Comparison of ENCODE assay signal across 1 cellular context in the genomic region with DNA sequence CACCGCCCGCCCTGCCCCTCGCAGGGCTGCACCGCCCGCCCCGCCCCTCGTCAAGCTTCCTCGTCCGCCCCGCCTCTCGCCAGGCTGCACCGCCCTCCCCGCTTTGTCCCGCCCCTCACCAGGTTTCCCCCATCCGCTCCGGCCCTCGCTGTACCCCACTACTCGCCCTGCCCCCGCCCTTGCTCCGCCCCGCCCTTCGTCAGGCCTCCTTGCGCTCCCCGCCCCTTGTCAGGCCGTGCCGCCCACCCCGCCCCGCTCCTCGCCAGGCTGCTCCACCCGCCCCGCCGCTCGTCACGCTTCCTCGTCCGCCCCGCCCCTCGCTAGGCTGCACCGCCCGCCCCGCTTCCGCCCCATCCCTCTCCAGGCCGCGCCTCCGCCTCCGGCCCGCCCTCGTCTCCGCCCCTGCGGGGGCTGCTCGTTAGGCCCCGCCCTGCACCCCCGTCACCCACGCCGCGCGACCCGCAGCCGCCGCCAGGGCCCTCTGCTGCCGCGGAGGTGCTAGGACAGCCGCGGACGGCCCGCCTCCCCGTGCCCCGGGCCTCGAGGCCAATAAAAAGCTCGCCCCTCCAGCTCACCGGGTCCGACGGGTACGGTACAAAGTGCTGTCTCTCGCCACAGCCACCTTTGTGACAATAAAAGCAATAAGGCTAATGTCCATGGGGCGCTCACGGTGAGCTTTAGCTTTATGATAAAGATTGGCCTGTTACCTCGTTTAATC.
TF ChIP-seq lines count a peak whose summit lies in the region.

No MANE protein-coding gene starts in this region.

TF ChIP-seq in HepG2, 621 proteins besides CTCF, POLR2A, EP300 and RAD21 (continued from another document and continues in another):
- TF ChIP-seq, protein P1, sequence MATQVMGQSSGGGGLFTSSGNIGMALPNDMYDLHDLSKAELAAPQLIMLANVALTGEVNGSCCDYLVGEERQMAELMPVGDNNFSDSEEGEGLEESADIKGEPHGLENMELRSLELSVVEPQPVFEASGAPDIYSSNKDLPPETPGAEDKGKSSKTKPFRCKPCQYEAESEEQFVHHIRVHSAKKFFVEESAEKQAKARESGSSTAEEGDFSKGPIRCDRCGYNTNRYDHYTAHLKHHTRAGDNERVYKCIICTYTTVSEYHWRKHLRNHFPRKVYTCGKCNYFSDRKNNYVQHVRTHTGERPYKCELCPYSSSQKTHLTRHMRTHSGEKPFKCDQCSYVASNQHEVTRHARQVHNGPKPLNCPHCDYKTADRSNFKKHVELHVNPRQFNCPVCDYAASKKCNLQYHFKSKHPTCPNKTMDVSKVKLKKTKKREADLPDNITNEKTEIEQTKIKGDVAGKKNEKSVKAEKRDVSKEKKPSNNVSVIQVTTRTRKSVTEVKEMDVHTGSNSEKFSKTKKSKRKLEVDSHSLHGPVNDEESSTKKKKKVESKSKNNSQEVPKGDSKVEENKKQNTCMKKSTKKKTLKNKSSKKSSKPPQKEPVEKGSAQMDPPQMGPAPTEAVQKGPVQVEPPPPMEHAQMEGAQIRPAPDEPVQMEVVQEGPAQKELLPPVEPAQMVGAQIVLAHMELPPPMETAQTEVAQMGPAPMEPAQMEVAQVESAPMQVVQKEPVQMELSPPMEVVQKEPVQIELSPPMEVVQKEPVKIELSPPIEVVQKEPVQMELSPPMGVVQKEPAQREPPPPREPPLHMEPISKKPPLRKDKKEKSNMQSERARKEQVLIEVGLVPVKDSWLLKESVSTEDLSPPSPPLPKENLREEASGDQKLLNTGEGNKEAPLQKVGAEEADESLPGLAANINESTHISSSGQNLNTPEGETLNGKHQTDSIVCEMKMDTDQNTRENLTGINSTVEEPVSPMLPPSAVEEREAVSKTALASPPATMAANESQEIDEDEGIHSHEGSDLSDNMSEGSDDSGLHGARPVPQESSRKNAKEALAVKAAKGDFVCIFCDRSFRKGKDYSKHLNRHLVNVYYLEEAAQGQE (IDR thresholded peaks at IDR 0.05; ENCODE audit: borderline replicate concordance in 1 of 2, low read depth in 1 of 2, low read length in 2 of 2) = 0 out of 4 replicates have a peak, but pooled peaks of 1 of the 2 experiments have one; percentile 18
- no peak for TF ChIP-seq ZKSCAN1 (IDR thresholded peaks at IDR 0.05; ENCODE audit: low read length)
- TF ChIP-seq MTA3 (CRISPR knock-in tag; IDR thresholded peaks at IDR 0.05) = no peak
- TF ChIP-seq SALL2 (CRISPR knock-in tag; IDR thresholded peaks at IDR 0.05) = no peak; the same call in 1 of the 2 replicates
- TF ChIP-seq, protein P2, sequence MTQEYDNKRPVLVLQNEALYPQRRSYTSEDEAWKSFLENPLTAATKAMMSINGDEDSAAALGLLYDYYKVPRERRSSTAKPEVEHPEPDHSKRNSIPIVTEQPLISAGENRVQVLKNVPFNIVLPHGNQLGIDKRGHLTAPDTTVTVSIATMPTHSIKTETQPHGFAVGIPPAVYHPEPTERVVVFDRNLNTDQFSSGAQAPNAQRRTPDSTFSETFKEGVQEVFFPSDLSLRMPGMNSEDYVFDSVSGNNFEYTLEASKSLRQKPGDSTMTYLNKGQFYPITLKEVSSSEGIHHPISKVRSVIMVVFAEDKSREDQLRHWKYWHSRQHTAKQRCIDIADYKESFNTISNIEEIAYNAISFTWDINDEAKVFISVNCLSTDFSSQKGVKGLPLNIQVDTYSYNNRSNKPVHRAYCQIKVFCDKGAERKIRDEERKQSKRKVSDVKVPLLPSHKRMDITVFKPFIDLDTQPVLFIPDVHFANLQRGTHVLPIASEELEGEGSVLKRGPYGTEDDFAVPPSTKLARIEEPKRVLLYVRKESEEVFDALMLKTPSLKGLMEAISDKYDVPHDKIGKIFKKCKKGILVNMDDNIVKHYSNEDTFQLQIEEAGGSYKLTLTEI (CRISPR knock-in tag; conservative IDR thresholded peaks at IDR 0.05) = no peak
- no peak for TF ChIP-seq ZNF317 (CRISPR knock-in tag; IDR thresholded peaks at IDR 0.05)
- TF ChIP-seq HDAC1 (CRISPR knock-in tag; IDR thresholded peaks at IDR 0.05) = peak; percentile 77
- TF ChIP-seq ZNF878 (CRISPR knock-in tag; IDR thresholded peaks at IDR 0.05) = no peak
- TF ChIP-seq CREB1 (IDR thresholded peaks at IDR 0.05) = peak; percentile 40; the same call in 1 of the 2 replicates
- no peak for TF ChIP-seq CREB1 (CRISPR knock-in tag; IDR thresholded peaks at IDR 0.05)
- TF ChIP-seq ZSCAN12 (CRISPR knock-in tag; IDR thresholded peaks at IDR 0.05) = no peak
- TF ChIP-seq MYC (CRISPR knock-in tag; IDR thresholded peaks at IDR 0.05; ENCODE audit: borderline replicate concordance) = peak; percentile 34; the same call in 1 of the 2 replicates
- TF ChIP-seq ZNF775 (CRISPR knock-in tag; IDR thresholded peaks at IDR 0.05; ENCODE audit: borderline replicate concordance) = no peak
- TF ChIP-seq SRSF1 (optimal IDR thresholded peaks at IDR 0.05; ENCODE audit: low read depth, low read length) = peak; percentile 34
- TF ChIP-seq, protein P3, sequence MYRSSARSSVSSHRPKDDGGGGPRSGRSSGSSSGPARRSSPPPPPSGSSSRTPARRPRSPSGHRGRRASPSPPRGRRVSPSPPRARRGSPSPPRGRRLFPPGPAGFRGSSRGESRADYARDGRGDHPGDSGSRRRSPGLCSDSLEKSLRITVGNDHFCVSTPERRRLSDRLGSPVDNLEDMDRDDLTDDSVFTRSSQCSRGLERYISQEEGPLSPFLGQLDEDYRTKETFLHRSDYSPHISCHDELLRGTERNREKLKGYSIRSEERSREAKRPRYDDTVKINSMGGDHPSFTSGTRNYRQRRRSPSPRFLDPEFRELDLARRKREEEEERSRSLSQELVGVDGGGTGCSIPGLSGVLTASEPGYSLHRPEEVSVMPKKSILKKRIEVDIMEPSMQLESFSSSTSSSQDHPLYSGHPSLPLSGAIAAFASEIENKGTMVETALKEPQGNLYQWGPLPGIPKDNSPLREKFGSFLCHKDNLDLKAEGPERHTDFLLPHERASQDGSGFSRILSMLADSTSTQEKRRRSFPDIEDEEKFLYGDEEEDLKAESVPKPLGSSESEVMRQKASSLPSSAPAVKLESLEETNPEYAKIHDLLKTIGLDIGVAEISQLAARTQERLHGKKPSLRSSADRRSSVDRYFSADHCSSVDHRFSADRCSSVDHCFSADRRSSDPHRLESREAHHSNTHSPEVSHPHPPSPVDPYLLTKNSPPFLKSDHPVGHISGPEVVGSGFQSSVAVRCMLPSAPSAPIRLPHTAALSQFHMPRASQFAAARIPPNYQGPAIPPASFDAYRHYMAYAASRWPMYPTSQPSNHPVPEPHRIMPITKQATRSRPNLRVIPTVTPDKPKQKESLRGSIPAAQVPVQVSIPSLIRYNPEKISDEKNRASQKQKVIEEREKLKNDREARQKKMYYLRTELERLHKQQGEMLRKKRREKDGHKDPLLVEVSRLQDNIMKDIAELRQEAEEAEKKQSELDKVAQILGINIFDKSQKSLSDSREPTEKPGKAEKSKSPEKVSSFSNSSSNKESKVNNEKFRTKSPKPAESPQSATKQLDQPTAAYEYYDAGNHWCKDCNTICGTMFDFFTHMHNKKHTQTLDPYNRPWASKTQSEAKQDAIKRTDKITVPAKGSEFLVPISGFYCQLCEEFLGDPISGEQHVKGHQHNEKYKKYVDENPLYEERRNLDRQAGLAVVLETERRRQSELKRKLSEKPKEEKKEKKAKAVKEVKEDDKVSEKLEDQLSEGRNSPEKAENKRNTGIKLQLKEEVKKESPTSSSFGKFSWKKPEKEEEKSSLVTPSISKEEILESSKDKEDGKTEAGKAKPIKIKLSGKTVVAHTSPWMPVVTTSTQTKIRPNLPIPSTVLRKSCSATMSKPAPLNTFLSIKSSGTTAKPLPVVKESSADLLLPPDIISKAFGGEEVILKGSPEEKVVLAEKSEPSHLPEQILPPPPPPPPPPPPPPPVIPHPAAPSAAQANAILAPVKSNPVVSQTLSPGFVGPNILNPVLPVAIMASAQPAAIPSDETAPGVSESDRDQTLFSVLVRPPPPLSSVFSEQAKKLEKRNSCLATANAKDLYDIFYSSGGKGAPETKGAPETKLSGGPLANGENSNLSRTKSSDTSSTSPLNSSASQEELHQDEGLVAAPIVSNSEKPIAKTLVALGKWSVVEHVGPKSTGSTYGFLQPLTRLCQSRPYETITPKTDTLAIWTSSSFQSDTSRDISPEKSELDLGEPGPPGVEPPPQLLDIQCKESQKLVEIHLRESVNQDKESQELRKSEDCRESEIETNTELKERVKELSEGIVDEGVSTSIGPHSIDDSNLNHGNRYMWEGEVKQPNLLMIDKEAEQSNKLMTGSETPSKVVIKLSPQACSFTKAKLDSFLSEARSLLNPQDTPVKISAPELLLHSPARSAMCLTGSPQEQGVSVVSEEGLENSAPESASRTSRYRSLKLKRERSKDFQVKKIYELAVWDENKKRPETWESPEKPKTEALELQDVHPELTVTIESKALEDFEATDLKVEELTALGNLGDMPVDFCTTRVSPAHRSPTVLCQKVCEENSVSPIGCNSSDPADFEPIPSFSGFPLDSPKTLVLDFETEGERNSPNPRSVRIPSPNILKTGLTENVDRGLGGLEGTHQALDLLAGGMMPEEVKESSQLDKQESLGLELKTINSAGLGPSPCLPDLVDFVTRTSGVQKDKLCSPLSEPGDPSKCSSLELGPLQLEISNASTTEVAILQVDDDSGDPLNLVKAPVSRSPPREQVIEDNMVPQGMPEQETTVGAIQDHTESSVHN (CRISPR knock-in tag; IDR thresholded peaks at IDR 0.05) = peak; percentile 79; the same call in 1 of the 2 replicates
- TF ChIP-seq SKI (IDR thresholded peaks at IDR 0.05; ENCODE audit: partially characterized antibody) = peak; percentile 82
- TF ChIP-seq ZFP37 (CRISPR knock-in tag; IDR thresholded peaks at IDR 0.05; ENCODE audit: borderline replicate concordance) = no peak
- no peak for TF ChIP-seq SIX1 (CRISPR knock-in tag; IDR thresholded peaks at IDR 0.05; ENCODE audit: borderline replicate concordance)
- TF ChIP-seq NFE2L1 (CRISPR knock-in tag; IDR thresholded peaks at IDR 0.05; ENCODE audit: borderline replicate concordance) = no peak
- TF ChIP-seq, protein P4, sequence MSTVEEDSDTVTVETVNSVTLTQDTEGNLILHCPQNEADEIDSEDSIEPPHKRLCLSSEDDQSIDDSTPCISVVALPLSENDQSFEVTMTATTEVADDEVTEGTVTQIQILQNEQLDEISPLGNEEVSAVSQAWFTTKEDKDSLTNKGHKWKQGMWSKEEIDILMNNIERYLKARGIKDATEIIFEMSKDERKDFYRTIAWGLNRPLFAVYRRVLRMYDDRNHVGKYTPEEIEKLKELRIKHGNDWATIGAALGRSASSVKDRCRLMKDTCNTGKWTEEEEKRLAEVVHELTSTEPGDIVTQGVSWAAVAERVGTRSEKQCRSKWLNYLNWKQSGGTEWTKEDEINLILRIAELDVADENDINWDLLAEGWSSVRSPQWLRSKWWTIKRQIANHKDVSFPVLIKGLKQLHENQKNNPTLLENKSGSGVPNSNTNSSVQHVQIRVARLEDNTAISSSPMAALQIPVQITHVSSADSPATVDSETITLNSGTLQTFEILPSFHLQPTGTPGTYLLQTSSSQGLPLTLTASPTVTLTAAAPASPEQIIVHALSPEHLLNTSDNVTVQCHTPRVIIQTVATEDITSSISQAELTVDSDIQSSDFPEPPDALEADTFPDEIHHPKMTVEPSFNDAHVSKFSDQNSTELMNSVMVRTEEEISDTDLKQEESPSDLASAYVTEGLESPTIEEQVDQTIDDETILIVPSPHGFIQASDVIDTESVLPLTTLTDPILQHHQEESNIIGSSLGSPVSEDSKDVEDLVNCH (CRISPR knock-in tag; IDR thresholded peaks at IDR 0.05) = no peak
- TF ChIP-seq FOXC1 (CRISPR knock-in tag; IDR thresholded peaks at IDR 0.05; ENCODE audit: borderline replicate concordance) = peak; percentile 68; the same call in 1 of the 2 replicates
- TF ChIP-seq SNAI1 (CRISPR knock-in tag; IDR thresholded peaks at IDR 0.05; ENCODE audit: borderline replicate concordance) = no peak
- TF ChIP-seq, protein P5, sequence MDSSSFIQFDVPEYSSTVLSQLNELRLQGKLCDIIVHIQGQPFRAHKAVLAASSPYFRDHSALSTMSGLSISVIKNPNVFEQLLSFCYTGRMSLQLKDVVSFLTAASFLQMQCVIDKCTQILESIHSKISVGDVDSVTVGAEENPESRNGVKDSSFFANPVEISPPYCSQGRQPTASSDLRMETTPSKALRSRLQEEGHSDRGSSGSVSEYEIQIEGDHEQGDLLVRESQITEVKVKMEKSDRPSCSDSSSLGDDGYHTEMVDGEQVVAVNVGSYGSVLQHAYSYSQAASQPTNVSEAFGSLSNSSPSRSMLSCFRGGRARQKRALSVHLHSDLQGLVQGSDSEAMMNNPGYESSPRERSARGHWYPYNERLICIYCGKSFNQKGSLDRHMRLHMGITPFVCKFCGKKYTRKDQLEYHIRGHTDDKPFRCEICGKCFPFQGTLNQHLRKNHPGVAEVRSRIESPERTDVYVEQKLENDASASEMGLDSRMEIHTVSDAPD (CRISPR knock-in tag; IDR thresholded peaks at IDR 0.05) = no peak
- TF ChIP-seq NFKBIZ (CRISPR knock-in tag; IDR thresholded peaks at IDR 0.05) = no peak
- TF ChIP-seq ZNF468 (CRISPR knock-in tag; IDR thresholded peaks at IDR 0.05) = no peak
- TF ChIP-seq MIXL1 (CRISPR knock-in tag; IDR thresholded peaks at IDR 0.05) = no peak
- TF ChIP-seq, protein P6, sequence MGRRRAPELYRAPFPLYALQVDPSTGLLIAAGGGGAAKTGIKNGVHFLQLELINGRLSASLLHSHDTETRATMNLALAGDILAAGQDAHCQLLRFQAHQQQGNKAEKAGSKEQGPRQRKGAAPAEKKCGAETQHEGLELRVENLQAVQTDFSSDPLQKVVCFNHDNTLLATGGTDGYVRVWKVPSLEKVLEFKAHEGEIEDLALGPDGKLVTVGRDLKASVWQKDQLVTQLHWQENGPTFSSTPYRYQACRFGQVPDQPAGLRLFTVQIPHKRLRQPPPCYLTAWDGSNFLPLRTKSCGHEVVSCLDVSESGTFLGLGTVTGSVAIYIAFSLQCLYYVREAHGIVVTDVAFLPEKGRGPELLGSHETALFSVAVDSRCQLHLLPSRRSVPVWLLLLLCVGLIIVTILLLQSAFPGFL (CRISPR knock-in tag; IDR thresholded peaks at IDR 0.05) = no peak
- no peak for TF ChIP-seq SNAPC2 (CRISPR knock-in tag; IDR thresholded peaks at IDR 0.05)
- no peak for TF ChIP-seq TCF7 (IDR thresholded peaks at IDR 0.05; ENCODE audit: low read depth)
- TF ChIP-seq, protein P7, sequence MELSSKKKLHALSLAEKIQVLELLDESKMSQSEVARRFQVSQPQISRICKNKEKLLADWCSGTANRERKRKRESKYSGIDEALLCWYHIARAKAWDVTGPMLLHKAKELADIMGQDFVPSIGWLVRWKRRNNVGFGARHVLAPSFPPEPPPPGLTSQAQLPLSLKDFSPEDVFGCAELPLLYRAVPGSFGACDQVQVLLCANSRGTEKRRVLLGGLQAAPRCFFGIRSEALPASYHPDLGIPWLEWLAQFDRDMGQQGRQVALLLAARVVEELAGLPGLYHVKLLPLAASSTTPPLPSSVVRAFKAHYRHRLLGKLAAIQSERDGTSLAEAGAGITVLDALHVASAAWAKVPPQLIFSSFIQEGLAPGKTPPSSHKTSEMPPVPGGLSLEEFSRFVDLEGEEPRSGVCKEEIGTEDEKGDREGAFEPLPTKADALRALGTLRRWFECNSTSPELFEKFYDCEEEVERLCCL (CRISPR knock-in tag; IDR thresholded peaks at IDR 0.05; ENCODE audit: borderline replicate concordance) = no peak
- TF ChIP-seq ZBTB3 (CRISPR knock-in tag; IDR thresholded peaks at IDR 0.05; ENCODE audit: borderline replicate concordance, low read depth) = 0 out of 2 replicates have a peak, but pooled peaks have one; percentile 68
- peak; percentile 9; the same call in 1 of the 2 replicates for TF ChIP-seq BCL6 (CRISPR knock-in tag; IDR thresholded peaks at IDR 0.05)
